ENCODE assay signal across 8 cellular contexts in genomic region chr5:112975721-112976431, GRCh38. TPM values are rescaled to one million over a fixed set of nuclear protein-coding genes. Genes with fewer than 3 reads are reported as not detected.
DNase-seq lines count a peak whose midpoint lies in the region; ATAC-seq and TF ChIP-seq lines count a peak whose summit lies in the region.

No MANE protein-coding gene starts in this region.

- DNase-seq in activated CD4-positive, alpha-beta T cell treated with anti-CD3 and anti-CD28 coated beads, Interleukin-2, amount 10 ng/mL, durations not matched to agents 24 days and 14 days, result peak; percentile 64
- DNase-seq in activated CD4-positive, alpha-beta T cell treated with anti-CD3 and anti-CD28 coated beads, Interleukin-2, amount 50 U/mL, for 4 hours, result no peak
- no peak for DNase-seq in activated CD4-positive, alpha-beta memory T cell treated with anti-CD3 and anti-CD28 coated beads, Interleukin-2, amount 10 ng/mL, durations not matched to agents 7 days and 5 days
- DNase-seq in stomach (no peak), OCI-M2 (lab: John Stamatoyannopoulos, UW; ENCODE audit: unreplicated experiment) (no peak), NCI-H748 (lab: John Stamatoyannopoulos, UW; ENCODE audit: unreplicated experiment) (no peak)

- H3K36me3 Mint-ChIP-seq in activated CD4-positive, alpha-beta T cell treated with anti-CD3 and anti-CD28 coated beads, Interleukin-2, amount 10 ng/mL, durations not matched to agents 24 days and 14 days (ENCODE audit: low read depth), result peaks cover 14% of the 10 kb centered on the region
- H3K36me3 Mint-ChIP-seq in activated CD4-positive, alpha-beta memory T cell treated with anti-CD3 and anti-CD28 coated beads, Interleukin-2, amount 10 ng/mL, durations not matched to agents 7 days and 5 days (ENCODE audit: low read depth), result peaks cover 31% of the 10 kb centered on the region

- WGBS in stomach, 5 donors, result 29 to 32% (median 29%) methylated on average over 11 of the region's 11 CpGs

- H3K9ac ChIP-seq in iPS-18a (ENCODE audit: low read length), result peak overlapping the region; percentile 86

- H3K36me3 ChIP-seq in iPS-18a (ENCODE audit: control insufficient read depth, low read depth, low read length) (peaks cover 2% of the 10 kb centered on the region), stomach (peaks cover 0 to under 1% (median 0%) of the 10 kb centered on the region in 4 donors)

- H3K9me3 ChIP-seq in iPS-18a (ENCODE audit: control insufficient read depth, low read depth, low read length) (no peaks in the 10 kb centered on the region), stomach (no peaks in the 10 kb centered on the region)

- CTCF ChIA-PET in activated CD4-positive, alpha-beta memory T cell treated with anti-CD3 and anti-CD28 coated beads, Interleukin-2, amount 10 ng/mL, durations not matched to agents 7 days and 5 days (lab: Charles Lee), result interaction anchor here (0.8 to 2.9 kb wide), 18 partner anchors 11 to 815 kb away, joined by 3 to 23 read pairs (median 4); partner anchors contain the start of gene REEP5

- ATAC-seq in HG03025 (IDR thresholded peaks at IDR 0.05; ENCODE audit: low FRiP score, unreplicated experiment), result peak; percentile 15

- H3K27me3 ChIP-seq in iPS-18a (ENCODE audit: control insufficient read depth, insufficient read depth, low read length) (no peaks in the 10 kb centered on the region), stomach (no peaks in the 10 kb centered on the region)

- intact Hi-C loops in activated CD4-positive, alpha-beta T cell treated with anti-CD3 and anti-CD28 coated beads, Interleukin-2, amount 10 ng/mL, durations not matched to agents 24 days and 14 days (cut with micrococcal nuclease), result loop anchor here (1.0 to 5.0 kb wide), 7 partner anchors 12 to 536 kb away; partner anchors contain the start of genes REEP5, SRP19 and YTHDC2
- intact Hi-C loops in stomach (cut with DNase I; ENCODE audit: low total_unique reads), result no loop called here

- H3K4me3 ChIP-seq in iPS-18a (ENCODE audit: low read length) (peak overlapping the region; percentile 83), stomach (peak overlapping the region; percentile 93 to 98 (median 94))

- peak overlapping the region; percentile 96 for H3K27ac ChIP-seq in iPS-18a (ENCODE audit: low read length)
- peak overlapping the region; percentile 82 to 97 (median 93) for H3K27ac ChIP-seq in stomach

- H3K27ac Mint-ChIP-seq in activated CD4-positive, alpha-beta T cell treated with anti-CD3 and anti-CD28 coated beads, Interleukin-2, amount 10 ng/mL, durations not matched to agents 24 days and 14 days, result peak overlapping the region; percentile 94
- H3K27ac Mint-ChIP-seq in activated CD4-positive, alpha-beta memory T cell treated with anti-CD3 and anti-CD28 coated beads, Interleukin-2, amount 10 ng/mL, durations not matched to agents 7 days and 5 days, result peak overlapping the region; percentile 96

- TF ChIP-seq EP300 in stomach (IDR thresholded peaks at IDR 0.05), result no peak

- H3K4me1 ChIP-seq in iPS-18a (ENCODE audit: control insufficient read depth, low read depth, low read length) (peaks cover 16% of the 10 kb centered on the region), stomach (peaks cover 17 to 41% (median 32%) of the 10 kb centered on the region in 4 donors)

- no peaks in the 10 kb centered on the region for H3K27me3 Mint-ChIP-seq in activated CD4-positive, alpha-beta T cell treated with anti-CD3 and anti-CD28 coated beads, Interleukin-2, amount 10 ng/mL, durations not matched to agents 24 days and 14 days
- H3K27me3 Mint-ChIP-seq in activated CD4-positive, alpha-beta memory T cell treated with anti-CD3 and anti-CD28 coated beads, Interleukin-2, amount 10 ng/mL, durations not matched to agents 7 days and 5 days, result no peaks in the 10 kb centered on the region

- H3K4me3 Mint-ChIP-seq in activated CD4-positive, alpha-beta T cell treated with anti-CD3 and anti-CD28 coated beads, Interleukin-2, amount 10 ng/mL, durations not matched to agents 24 days and 14 days, result peak overlapping the region; percentile 93
- peak overlapping the region; percentile 99 for H3K4me3 Mint-ChIP-seq in activated CD4-positive, alpha-beta memory T cell treated with anti-CD3 and anti-CD28 coated beads, Interleukin-2, amount 10 ng/mL, durations not matched to agents 7 days and 5 days

- H3K4me1 Mint-ChIP-seq in activated CD4-positive, alpha-beta T cell treated with anti-CD3 and anti-CD28 coated beads, Interleukin-2, amount 10 ng/mL, durations not matched to agents 24 days and 14 days, result peaks cover 33% of the 10 kb centered on the region
- H3K4me1 Mint-ChIP-seq in activated CD4-positive, alpha-beta memory T cell treated with anti-CD3 and anti-CD28 coated beads, Interleukin-2, amount 10 ng/mL, durations not matched to agents 7 days and 5 days, result peaks cover 40% of the 10 kb centered on the region

- H3K9me3 Mint-ChIP-seq in activated CD4-positive, alpha-beta T cell treated with anti-CD3 and anti-CD28 coated beads, Interleukin-2, amount 10 ng/mL, durations not matched to agents 24 days and 14 days, result no peaks in the 10 kb centered on the region
- no peaks in the 10 kb centered on the region for H3K9me3 Mint-ChIP-seq in activated CD4-positive, alpha-beta memory T cell treated with anti-CD3 and anti-CD28 coated beads, Interleukin-2, amount 10 ng/mL, durations not matched to agents 7 days and 5 days

- no peak for TF ChIP-seq CTCF in stomach (IDR thresholded peaks at IDR 0.05)

- no peak for TF ChIP-seq POLR2A in stomach (IDR thresholded peaks at IDR 0.05)

- POLR2A ChIA-PET in activated CD4-positive, alpha-beta memory T cell treated with anti-CD3 and anti-CD28 coated beads, Interleukin-2, amount 10 ng/mL, durations not matched to agents 7 days and 5 days (lab: Charles Lee), result interaction anchor here (0.6 to 3.9 kb wide), 36 partner anchors 8 to 557 kb away, joined by 3 to 94 read pairs (median 4); partner anchors contain the start of genes EPB41L4A, REEP5 and SRP19

RNA-seq across cellular contexts. Expression of gene DCP2, which starts 0.7 kb away (rescaled TPM):
- 73.6 and 78.8 TPM in 2 replicates for total RNA-seq in activated CD4-positive, alpha-beta T cell treated with anti-CD3 and anti-CD28 coated beads, Interleukin-2, amount 10 ng/mL, durations not matched to agents 24 days and 14 days
- total RNA-seq in activated CD4-positive, alpha-beta memory T cell treated with anti-CD3 and anti-CD28 coated beads, Interleukin-2, amount 10 ng/mL, durations not matched to agents 7 days and 5 days, result 100 to 1,000 TPM; 135 to 138 TPM
- total RNA-seq in stomach, result 10 to 100 TPM in 3 of 5 donors, 1 to 10 TPM in 2; 5.5 to 61.3 (median 26.8) TPM
- 1 to 10 TPM; 5.3 to 7.9 (median 6.2) TPM for polyA plus RNA-seq in stomach

RNA-seq across cellular contexts. Expression of gene REEP5, which starts 53.8 kb away (rescaled TPM):
- 74.4 and 75.3 TPM in 2 replicates for total RNA-seq in activated CD4-positive, alpha-beta T cell treated with anti-CD3 and anti-CD28 coated beads, Interleukin-2, amount 10 ng/mL, durations not matched to agents 24 days and 14 days
- 10 to 100 TPM; 95.0 to 96.3 TPM for total RNA-seq in activated CD4-positive, alpha-beta memory T cell treated with anti-CD3 and anti-CD28 coated beads, Interleukin-2, amount 10 ng/mL, durations not matched to agents 7 days and 5 days
- 100 to 1,000 TPM in 1 of 5 donors, 10 to 100 TPM in 4; 18.8 to 102 (median 65.9) TPM for total RNA-seq in stomach
- polyA plus RNA-seq in stomach, result 10 to 100 TPM; 24.7 to 45.0 (median 35.7) TPM
